ENCODE assay signal across 17 cellular contexts in the genomic region with DNA sequence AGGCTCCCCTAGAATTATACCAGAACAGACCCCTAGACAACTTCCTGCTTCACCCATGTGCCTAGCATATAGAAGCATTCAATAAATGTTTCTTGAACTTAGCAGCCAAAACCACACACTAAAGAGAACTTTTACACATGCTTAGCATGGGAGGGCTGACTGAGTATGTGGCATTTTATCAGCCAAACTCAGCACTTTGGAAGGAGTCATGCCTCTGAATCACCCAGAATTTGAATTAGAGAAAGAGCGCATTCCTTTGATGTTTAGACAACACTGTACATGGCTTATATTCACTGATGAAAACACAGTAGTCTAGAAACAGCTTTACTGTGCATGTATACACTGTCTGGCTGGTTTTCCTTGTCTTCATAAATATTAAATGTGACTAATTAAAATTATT. TPM values are rescaled to one million over a fixed set of nuclear protein-coding genes. Genes with fewer than 3 reads are reported as not detected.
A peak's percentile ranks its signal among the peaks of the same experiment; 100 is the strongest.
DNase-seq lines count a peak whose midpoint lies in the region; FAIRE-seq and TF ChIP-seq lines count a peak whose summit lies in the region.
"Had no signal": no experiment of that assay in that cellular context is flagged by ENCODE, and none has a peak within 500 bp of the region (broad histone marks: within the 10 kb centered on the region; RNA-seq: fewer than 3 reads in every experiment).

No MANE protein-coding gene starts in this region.

- no peaks in the 10 kb centered on the region for H3K4me1 ChIP-seq in OCI-LY7 (ENCODE audit: insufficient read depth, low read length, poor library complexity, severe bottlenecking)
- H3K4me1 ChIP-seq: upper lobe of left lung had no signal

- no peak overlapping the region for H3K4me2 ChIP-seq in OCI-LY7 (ENCODE audit: low read length)

- no peaks in the 10 kb centered on the region for H3K9me2 ChIP-seq in OCI-LY7 (ENCODE audit: insufficient read depth, low read length)

- intact Hi-C loops in OCI-LY7 (cut with micrococcal nuclease; ENCODE audit: unreplicated experiment) = no loop called here

- no TSS peak for BruUV-seq in OCI-LY7 (replicated peaks; lab: Mats Ljungman, UMichigan)

- H2AFZ ChIP-seq in OCI-LY7 (ENCODE audit: low read length) = no peak overlapping the region

- no peak overlapping the region for H3K27ac ChIP-seq in OCI-LY7 (ENCODE audit: low read depth, low read length, poor library complexity, severe bottlenecking)
- H3K27ac ChIP-seq: upper lobe of left lung had no signal

- POLR2A ChIA-PET in AG04449 (lab: Yijun Ruan, JAX) (no interaction called here), OCI-LY7 (lab: Charles Lee) (interaction anchor here (1.1 to 1.7 kb wide), 2 partner anchors 11 to 19 kb away, joined by 3 to 4 read pairs; no protein-coding TSS in a partner anchor)

- peak; percentile 78 for DNase-seq in AG04449 (ENCODE audit: low read depth, low spot score)
- peak; percentile 16 for DNase-seq in HK-2 (ENCODE audit: unreplicated experiment)
- DNase-seq in astrocyte of the cerebellum (ENCODE audit: low read depth) = peak; percentile 81
- DNase-seq in glomerular visceral epithelial cell (ENCODE audit: extremely low spot score) = peak; percentile 74
- no peak for DNase-seq in OCI-LY7 (ENCODE audit: low spot score)
- no peak for DNase-seq in pons (ENCODE audit: low spot score)
- no peak for DNase-seq in germinal center (ENCODE audit: low spot score)
- no peak for DNase-seq in frontal cortex (ENCODE audit: low spot score in 2 of 2)
- DNase-seq: dermis blood vessel endothelial cell; DMS153; Karpas-422; NCI-H2081 treated with DMSO at 0.1 percent for 48 hours; stimulated activated CD4-positive, alpha-beta T cell treated with anti-CD3 and anti-CD28 coated beads, Interleukin-1b, Interleukin-23, amount 100 ng/mL, for 48 hours; stimulated activated CD8-positive, alpha-beta memory T cell treated with anti-CD3 and anti-CD28 coated beads, Interleukin-4, amount 100 ng/mL, for 48 hours; upper lobe of left lung had no signal

- CTCF ChIA-PET in AG04449 (lab: Yijun Ruan, JAX) = interaction anchor here (1.1 kb wide), 1 partner anchor 70 kb away, joined by 3 read pairs; no protein-coding TSS in a partner anchor
- CTCF ChIA-PET in OCI-LY7 (lab: Charles Lee; ENCODE audit: unreplicated experiment) = no interaction called here

- no peaks in the 10 kb centered on the region for H3K36me3 ChIP-seq in OCI-LY7 (ENCODE audit: insufficient read depth, low read length)
- H3K36me3 ChIP-seq: upper lobe of left lung had no signal

- H3K79me2 ChIP-seq in OCI-LY7 (ENCODE audit: insufficient read depth, low read depth, low read length) = no peaks in the 10 kb centered on the region

- no peak overlapping the region for H3K4me3 ChIP-seq in AG04449 (ENCODE audit: low read depth, low read length)
- H3K4me3 ChIP-seq in astrocyte of the cerebellum (ENCODE audit: low read depth, low read length) = no peak overlapping the region
- H3K4me3 ChIP-seq in OCI-LY7 (ENCODE audit: low read depth, low read length, poor library complexity, severe bottlenecking) = no peak overlapping the region
- H3K4me3 ChIP-seq: upper lobe of left lung had no signal

- in situ Hi-C loops in astrocyte of the cerebellum (cut with HindIII; ENCODE audit: low sequenced_read_pairs) = no loop called here

- FAIRE-seq in frontal cortex (lab: Jason Lieb, UNC) = no peak
- FAIRE-seq: GM12892, islet of Langerhans had no signal

- H3K9me3 ChIP-seq in OCI-LY7 (ENCODE audit: low read length) = no peaks in the 10 kb centered on the region
- H3K9me3 ChIP-seq: upper lobe of left lung had no signal

- TF ChIP-seq CTCF in AG04449 (IDR thresholded peaks at IDR 0.05; ENCODE audit: insufficient read depth, low read length, missing control alignments) = no peak
- TF ChIP-seq CTCF in astrocyte of the cerebellum (IDR thresholded peaks at IDR 0.05; ENCODE audit: low read depth, low read length, missing control alignments) = no peak
- no peak for TF ChIP-seq CTCF in OCI-LY7 (conservative IDR thresholded peaks at IDR 0.05; ENCODE audit: low read length)

- no peaks in the 10 kb centered on the region for H4K20me1 ChIP-seq in OCI-LY7 (ENCODE audit: insufficient read depth, low read length)

RNA-seq across cellular contexts. Expression of gene SPAG17, which starts 26.1 kb away (rescaled TPM):
- not detected in 2 replicates for total RNA-seq in OCI-LY7 (2014; rRNA removed; shearing (Covaris generic))
- total RNA-seq in OCI-LY7 (2022) (not detected in 2 replicates), frontal cortex (1.2 TPM)

Comparison
In these comparisons a context has a peak if more than half of its experiments do, and no peak if none do; other contexts are left out.
1. DNase-seq: peak in AG04449 (single experiment), HK-2 (single experiment), astrocyte of the cerebellum (single experiment) and glomerular visceral epithelial cell (single experiment); none in OCI-LY7 (single experiment), pons (single experiment), germinal center (single experiment) and frontal cortex (0 of 2).